Comparison of ENCODE assay signal across 9 cellular contexts in the genomic region with DNA sequence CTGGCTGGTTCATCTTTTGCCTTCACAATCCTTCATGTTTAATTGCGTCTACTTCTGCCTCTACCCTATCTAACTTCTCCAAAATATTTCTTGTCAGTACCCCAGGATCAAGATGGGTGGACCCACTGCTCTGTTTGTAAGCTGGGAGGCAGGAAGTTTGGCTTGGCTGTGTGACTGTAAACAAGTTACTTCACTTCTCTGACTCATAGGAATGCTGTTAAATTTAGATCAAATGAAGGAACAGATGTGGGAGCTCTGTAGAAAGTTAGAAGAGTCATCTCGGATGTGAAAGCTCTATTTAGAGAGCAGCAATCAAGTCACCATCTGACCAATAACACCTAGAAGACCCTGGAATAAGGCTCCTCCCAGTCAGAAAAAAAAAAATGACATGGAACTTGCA. TPM values are rescaled to one million over a fixed set of nuclear protein-coding genes. Genes with fewer than 3 reads are reported as not detected.
DNase-seq lines count a peak whose midpoint lies in the region; ATAC-seq and TF ChIP-seq lines count a peak whose summit lies in the region.
"Had no signal": no experiment of that assay in that cellular context is flagged by ENCODE, and none has a peak within 500 bp of the region (broad histone marks: within the 10 kb centered on the region; RNA-seq: fewer than 3 reads in every experiment).

No MANE protein-coding gene starts in this region.

- DNase-seq in HCT116 (ENCODE audit: low read depth, low spot score) (no peak), breast epithelium (ENCODE audit: low spot score in 2 of 2) (no peak), inferior parietal cortex (ENCODE audit: extremely low spot score) (peak; percentile 54), suprapubic skin (ENCODE audit: low spot score in 2 of 2) (no peak), SKM-1 treated with dmso at 0.1 percent for 144 hours (lab: John Stamatoyannopoulos, UW; ENCODE audit: unreplicated experiment) (no peak), NCI-H2107 (lab: John Stamatoyannopoulos, UW) (no peak), omental fat pad (ENCODE audit: low spot score) (no peak)

- WGBS in suprapubic skin = 22% methylated on average over 2 of the region's 2 CpGs

- TF ChIP-seq EP300 in suprapubic skin (IDR thresholded peaks at IDR 0.05) = no peak

- no peak for TF ChIP-seq POLR2A in HCT116 (IDR thresholded peaks at IDR 0.05; ENCODE audit: borderline replicate concordance, extremely low read depth, insufficient read depth, insufficient read length)
- TF ChIP-seq POLR2A in breast epithelium (IDR thresholded peaks at IDR 0.05) = no peak
- TF ChIP-seq POLR2A in suprapubic skin (IDR thresholded peaks at IDR 0.05) = no peak

- POLR2A ChIA-PET in HCT116 (lab: Charles Lee) = no interaction called here

- TF ChIP-seq RAD21 in HCT116 (IDR thresholded peaks at IDR 0.05; ENCODE audit: low read depth) = no peak

- no peak overlapping the region for H3K9ac ChIP-seq in HCT116 (ENCODE audit: low read length)

- BruUV-seq in HCT116 (replicated peaks; lab: Mats Ljungman, UMichigan) = no TSS peak

- no peak overlapping the region for H2AFZ ChIP-seq in HCT116 (ENCODE audit: low read depth, low read length, poor library complexity, severe bottlenecking)

- CTCF ChIA-PET in HCT116 (lab: Charles Lee) = no interaction called here

- H3K27ac ChIP-seq in HCT116 (ENCODE audit: low read depth, low read length) (no peak overlapping the region), breast epithelium (peak overlapping the region; percentile 69 to 81), suprapubic skin (peak overlapping the region; percentile 89)
- H3K27ac ChIP-seq: VCaP had no signal

- ATAC-seq in HCT116 = no peak
- no peak for ATAC-seq in HG03565 (IDR thresholded peaks at IDR 0.05; ENCODE audit: unreplicated experiment)
- ATAC-seq in omental fat pad (ENCODE audit: low FRiP score) = no peak

- H3K4me1 ChIP-seq in HCT116 (ENCODE audit: control insufficient read depth in 1 of 2, insufficient read depth in 2 of 2, low read length in 2 of 2) = peaks cover 4 to 7% of the 10 kb centered on the region in 2 experiments; a peak in 3 of 4 replicates
- H3K4me1 ChIP-seq in breast epithelium = no peaks in the 10 kb centered on the region
- peaks cover 46% of the 10 kb centered on the region for H3K4me1 ChIP-seq in suprapubic skin

- H3K36me3 ChIP-seq in HCT116 (ENCODE audit: control insufficient read depth in 1 of 2, insufficient read depth in 2 of 2, low read length in 2 of 2) (no peaks in the 10 kb centered on the region), breast epithelium (no peaks in the 10 kb centered on the region), suprapubic skin (no peaks in the 10 kb centered on the region)

- intact Hi-C loops in HCT116 (cut with micrococcal nuclease) = no loop called here
- intact Hi-C loops in breast epithelium (cut with DNase I; ENCODE audit: low total_unique reads) = no loop called here

- H4K20me1 ChIP-seq in HCT116 (ENCODE audit: insufficient read depth) = no peaks in the 10 kb centered on the region; the same call in 1 of the 2 replicates

- RAD21 ChIA-PET in HCT116 (lab: Charles Lee; ENCODE audit: low non-redundant PET in 1 of 2, low total read pairs in 2 of 2, uncharacterized antibody in 2 of 2, unreplicated experiment in 2 of 2) = no interaction called here

- H3K9me3 ChIP-seq in HCT116 (ENCODE audit: control insufficient read depth in 1 of 2, insufficient read depth in 1 of 2, low read depth in 1 of 2, low read length in 2 of 2) (no peaks in the 10 kb centered on the region), breast epithelium (no peaks in the 10 kb centered on the region), suprapubic skin (no peaks in the 10 kb centered on the region)

- peak overlapping the region; percentile 7; the same call in 1 of the 2 replicates for H3K4me2 ChIP-seq in HCT116 (ENCODE audit: low read length)

- no peak overlapping the region for H3K4me3 ChIP-seq in HCT116 (replicated peaks in 1 of 2; ENCODE audit: low read depth in 1 of 2, low read length in 2 of 2)
- H3K4me3 ChIP-seq in breast epithelium = peak overlapping the region; percentile 21 to 42 (median 30)
- H3K4me3 ChIP-seq in suprapubic skin = peak overlapping the region; percentile 23

- no peaks in the 10 kb centered on the region for H3K79me2 ChIP-seq in HCT116 (ENCODE audit: insufficient read depth, low read length)

- TF ChIP-seq CTCF in HCT116 (IDR thresholded peaks at IDR 0.05 in 2 of 3, conservative IDR thresholded peaks at IDR 0.05 in 1 of 3; ENCODE audit: borderline replicate concordance in 1 of 3, insufficient read depth in 1 of 3, low read depth in 2 of 3, low read length in 2 of 3) (no peak), breast epithelium (IDR thresholded peaks at IDR 0.05) (no peak), suprapubic skin (IDR thresholded peaks at IDR 0.05) (no peak), omental fat pad (IDR thresholded peaks at IDR 0.05) (no peak)

- H3K9me2 ChIP-seq in HCT116 (ENCODE audit: insufficient read depth) = no peaks in the 10 kb centered on the region

- H3K27me3 ChIP-seq in HCT116 (ENCODE audit: insufficient read depth, low read length) (no peaks in the 10 kb centered on the region), breast epithelium (no peaks in the 10 kb centered on the region), suprapubic skin (no peaks in the 10 kb centered on the region)

TF ChIP-seq in HCT116, 20 proteins besides CTCF, POLR2A, EP300 and RAD21:
- no peak for TF ChIP-seq ZFX (IDR thresholded peaks at IDR 0.05)
- no peak for TF ChIP-seq EZH2 (IDR thresholded peaks at IDR 0.05)
- TF ChIP-seq, protein P1, sequence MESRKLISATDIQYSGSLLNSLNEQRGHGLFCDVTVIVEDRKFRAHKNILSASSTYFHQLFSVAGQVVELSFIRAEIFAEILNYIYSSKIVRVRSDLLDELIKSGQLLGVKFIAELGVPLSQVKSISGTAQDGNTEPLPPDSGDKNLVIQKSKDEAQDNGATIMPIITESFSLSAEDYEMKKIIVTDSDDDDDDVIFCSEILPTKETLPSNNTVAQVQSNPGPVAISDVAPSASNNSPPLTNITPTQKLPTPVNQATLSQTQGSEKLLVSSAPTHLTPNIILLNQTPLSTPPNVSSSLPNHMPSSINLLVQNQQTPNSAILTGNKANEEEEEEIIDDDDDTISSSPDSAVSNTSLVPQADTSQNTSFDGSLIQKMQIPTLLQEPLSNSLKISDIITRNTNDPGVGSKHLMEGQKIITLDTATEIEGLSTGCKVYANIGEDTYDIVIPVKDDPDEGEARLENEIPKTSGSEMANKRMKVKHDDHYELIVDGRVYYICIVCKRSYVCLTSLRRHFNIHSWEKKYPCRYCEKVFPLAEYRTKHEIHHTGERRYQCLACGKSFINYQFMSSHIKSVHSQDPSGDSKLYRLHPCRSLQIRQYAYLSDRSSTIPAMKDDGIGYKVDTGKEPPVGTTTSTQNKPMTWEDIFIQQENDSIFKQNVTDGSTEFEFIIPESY (IDR thresholded peaks at IDR 0.05; ENCODE audit: extremely low read depth, insufficient replicate concordance, low read length) = no peak
- no peak for TF ChIP-seq SP1 (IDR thresholded peaks at IDR 0.05; ENCODE audit: low read depth)
- no peak for TF ChIP-seq ZNF274 (IDR thresholded peaks at IDR 0.05; ENCODE audit: low read depth, low read length)
- no peak for TF ChIP-seq FOSL1 (IDR thresholded peaks at IDR 0.05; ENCODE audit: low read depth)
- no peak for TF ChIP-seq CBX3 (IDR thresholded peaks at IDR 0.05; ENCODE audit: low read depth)
- TF ChIP-seq, protein P2, sequence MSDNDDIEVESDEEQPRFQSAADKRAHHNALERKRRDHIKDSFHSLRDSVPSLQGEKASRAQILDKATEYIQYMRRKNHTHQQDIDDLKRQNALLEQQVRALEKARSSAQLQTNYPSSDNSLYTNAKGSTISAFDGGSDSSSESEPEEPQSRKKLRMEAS (IDR thresholded peaks at IDR 0.05) = no peak
- TF ChIP-seq SRF (IDR thresholded peaks at IDR 0.05; ENCODE audit: low read depth) = no peak
- no peak for TF ChIP-seq EZH2phosphoT487 (IDR thresholded peaks at IDR 0.05; ENCODE audit: borderline replicate concordance)
- TF ChIP-seq CEBPB (IDR thresholded peaks at IDR 0.05; ENCODE audit: low read depth) = no peak

RNA-seq across cellular contexts. Expression of gene MRTFB, which starts 55.2 kb away (rescaled TPM):
- 39.0 TPM for total RNA-seq in HCT116 (2021; ENCODE audit: unreplicated experiment)
- 8.6 and 11.7 TPM in 2 replicates for polyA plus RNA-seq in HCT116 (2012)
- 100 to 1,000 TPM in 1 of 3 donors, 10 to 100 TPM in 2; 49.9 to 115 (median 83.6) TPM for total RNA-seq in breast epithelium
- total RNA-seq in suprapubic skin = 100 to 1,000 TPM in 1 of 4 donors, 10 to 100 TPM in 3; 43.6 to 197 (median 65.5) TPM
- 100 to 1,000 TPM in 1 of 4 donors, 10 to 100 TPM in 3; 17.5 to 107 (median 55.8) TPM for total RNA-seq in omental fat pad

Comparison
In these comparisons a context has a peak if more than half of its experiments do, and no peak if none do; other contexts are left out.
1. H3K4me3 ChIP-seq: peak in breast epithelium (3 of 3) and suprapubic skin (single experiment); none in HCT116 (0 of 2).